In genomic region chr17:8409966-8410881, GRCh38 we compare ENCODE assay signal across 8 cellular contexts. TPM values are rescaled to one million over a fixed set of nuclear protein-coding genes. Genes with fewer than 3 reads are reported as not detected.
DNase-seq lines count a peak whose midpoint lies in the region; ATAC-seq, FAIRE-seq and TF ChIP-seq lines count a peak whose summit lies in the region.

No MANE protein-coding gene starts in this region.

- no peak overlapping the region for H3K27ac Mint-ChIP-seq in activated naive CD4-positive, alpha-beta T cell treated with anti-CD3 and anti-CD28 coated beads, Interleukin-2, amount 50 U/mL, for 72 hours

- no peak overlapping the region for H2BK5ac ChIP-seq in trophoblast cell (ENCODE audit: low read depth, low read length, poor library complexity)

- no peak overlapping the region for H3K9ac ChIP-seq in trophoblast cell (ENCODE audit: low read length)

- no peak overlapping the region for H3K14ac ChIP-seq in trophoblast cell (ENCODE audit: low read length)

- H3K4me2 ChIP-seq in trophoblast cell (ENCODE audit: low read length), result peak overlapping the region; percentile 23

- H4K12ac ChIP-seq in trophoblast cell (ENCODE audit: low read depth, low read length), result no peak overlapping the region

- no peak overlapping the region for H3K18ac ChIP-seq in trophoblast cell (ENCODE audit: low read length)

- H3K9me3 Mint-ChIP-seq in activated naive CD4-positive, alpha-beta T cell treated with anti-CD3 and anti-CD28 coated beads, Interleukin-2, amount 50 U/mL, for 72 hours, result no peaks in the 10 kb centered on the region

- H4K8ac ChIP-seq in trophoblast cell (ENCODE audit: low read depth, low read length), result peak overlapping the region; percentile 30

- peaks cover 0 to 3% of the 10 kb centered on the region in 2 experiments for H3K4me1 ChIP-seq in trophoblast cell (ENCODE audit: control insufficient read depth in 1 of 2, insufficient read depth in 2 of 2, low read length in 2 of 2)
- peaks cover 0 to 7% (median 2%) of the 10 kb centered on the region in 4 donors for H3K4me1 ChIP-seq in transverse colon

- intact Hi-C loops in head of caudate nucleus (cut with DNase I) (loop anchor here (2.0 kb wide), 1 partner anchor 337 kb away; no protein-coding TSS in a partner anchor), transverse colon (cut with DNase I; ENCODE audit: low total_unique reads) (loop anchor here (5.0 kb wide), 1 partner anchor 337 kb away; no protein-coding TSS in a partner anchor)

- no peak overlapping the region for H3K4me3 ChIP-seq in trophoblast cell (ENCODE audit: low read depth, low read length)
- H3K4me3 ChIP-seq in transverse colon, result no peak overlapping the region

- WGBS in trophoblast cell (ENCODE audit: extremely low coverage, insufficient coverage, insufficient read length), result no CpG with 5 or more reads among the region's 19 CpGs
- 12 to 18% methylated on average over 12 to 19 of the region's 19 CpGs for WGBS in transverse colon (ENCODE audit: low coverage in 1 of 2), 2 donors

- H3K4ac ChIP-seq in trophoblast cell (ENCODE audit: low read depth, low read length), result no peak overlapping the region

- H3K9me3 ChIP-seq in trophoblast cell (ENCODE audit: insufficient read depth, low read depth, low read length), result no peaks in the 10 kb centered on the region
- no peaks in the 10 kb centered on the region for H3K9me3 ChIP-seq in transverse colon

- H3K27me3 ChIP-seq in trophoblast cell (ENCODE audit: insufficient read depth, low read length) (no peaks in the 10 kb centered on the region), transverse colon (peaks cover under 1% of the 10 kb centered on the region)

- TF ChIP-seq POLR2A in transverse colon (IDR thresholded peaks at IDR 0.05), result no peak

- FAIRE-seq in G401.6 (lab: Jason Lieb, UNC), result peak; percentile 97

- no peaks in the 10 kb centered on the region for H3K79me2 ChIP-seq in trophoblast cell (ENCODE audit: control insufficient read depth, insufficient read depth, low read length, poor library complexity)

- DNase-seq in NCI-H1092 (lab: John Stamatoyannopoulos, UW), result peak; percentile 58
- peak; percentile 41 for DNase-seq in SKM-1 (lab: John Stamatoyannopoulos, UW; ENCODE audit: unreplicated experiment)
- peak; percentile 67 to 72 for DNase-seq in activated naive CD4-positive, alpha-beta T cell treated with anti-CD3 and anti-CD28 coated beads, Interleukin-2, amount 50 U/mL, for 72 hours (ENCODE audit: low spot score in 2 of 2)
- peak; percentile 82 to 97 (median 91) for DNase-seq in head of caudate nucleus
- DNase-seq in trophoblast cell, result peak; percentile 80 to 97
- DNase-seq in transverse colon, result peak; percentile 91

- no peak for TF ChIP-seq EP300 in transverse colon (IDR thresholded peaks at IDR 0.05; ENCODE audit: low read depth)

- H3K79me1 ChIP-seq in trophoblast cell (ENCODE audit: low read length), result no peaks in the 10 kb centered on the region

- no peak overlapping the region for H2BK12ac ChIP-seq in trophoblast cell (ENCODE audit: low read length)

- H3K27ac ChIP-seq in trophoblast cell (ENCODE audit: low read depth, low read length) (no peak overlapping the region), transverse colon (no peak overlapping the region)

- H2BK120ac ChIP-seq in trophoblast cell (ENCODE audit: insufficient read depth, low read length, poor library complexity), result no peak overlapping the region

- no peak overlapping the region for H4K91ac ChIP-seq in trophoblast cell (ENCODE audit: low read depth, low read length)

- H3K36me3 Mint-ChIP-seq in activated naive CD4-positive, alpha-beta T cell treated with anti-CD3 and anti-CD28 coated beads, Interleukin-2, amount 50 U/mL, for 72 hours, result no peaks in the 10 kb centered on the region

- H3K36me3 ChIP-seq in trophoblast cell (ENCODE audit: control insufficient read depth in 1 of 2, insufficient read depth in 2 of 2, low read length in 2 of 2), result no peaks in the 10 kb centered on the region
- no peaks in the 10 kb centered on the region for H3K36me3 ChIP-seq in transverse colon

- in situ Hi-C loops in transverse colon (cut with MboI; ENCODE audit: low pct_ligation_motif_present in 1 of 4, low pct_unique_long_range_greater_than_20kb in 1 of 4, low sequenced_read_pairs in 3 of 4), result loop anchor here (5.0 to 25.0 kb wide), 3 partner anchors 327 to 335 kb away; partner anchors contain the start of gene CCDC42 (in 4 of the 4)

- ATAC-seq in activated naive CD4-positive, alpha-beta T cell treated with anti-CD3 and anti-CD28 coated beads, Interleukin-2, amount 50 U/mL, for 72 hours, result peak; percentile 81 to 82
- ATAC-seq in HG03439 (IDR thresholded peaks at IDR 0.05; ENCODE audit: unreplicated experiment), result no peak

- H2AK5ac ChIP-seq in trophoblast cell (ENCODE audit: low read length), result no peak overlapping the region

- no peak overlapping the region for H3K23ac ChIP-seq in trophoblast cell (ENCODE audit: low read length)

- no peak overlapping the region for H2AFZ ChIP-seq in trophoblast cell (ENCODE audit: insufficient read depth, low read length, poor library complexity)

- TF ChIP-seq CTCF in transverse colon (IDR thresholded peaks at IDR 0.05), result peak; percentile 84 to 87 (median 86)

RNA-seq across cellular contexts. Expression of gene RNF222, which starts 12.6 kb away (rescaled TPM):
- under 1 TPM; 0.18 to 0.21 TPM for total RNA-seq in activated naive CD4-positive, alpha-beta T cell treated with anti-CD3 and anti-CD28 coated beads, Interleukin-2, amount 50 U/mL, for 72 hours
- 0.07 and 0.12 TPM in 2 replicates for polyA plus RNA-seq in trophoblast cell (2013)
- not detected for total RNA-seq in transverse colon

RNA-seq across cellular contexts. Expression of gene NDEL1, which starts 25.5 kb away (rescaled TPM):
- total RNA-seq in activated naive CD4-positive, alpha-beta T cell treated with anti-CD3 and anti-CD28 coated beads, Interleukin-2, amount 50 U/mL, for 72 hours, result 10 to 100 TPM; 68.1 to 72.4 TPM
- 60.7 and 61.4 TPM in 2 replicates for polyA plus RNA-seq in trophoblast cell (2013)
- 10 to 100 TPM; 28.3 to 82.4 (median 77.2) TPM for total RNA-seq in transverse colon

RNA-seq across cellular contexts. Expression of gene RPL26, which starts 27.2 kb away (rescaled TPM):
- total RNA-seq in activated naive CD4-positive, alpha-beta T cell treated with anti-CD3 and anti-CD28 coated beads, Interleukin-2, amount 50 U/mL, for 72 hours, result 1,000 to 10,000 TPM; 2,907 to 3,757 TPM
- polyA plus RNA-seq in trophoblast cell (2013), result 4,392 and 4,726 TPM in 2 replicates
- 1,000 to 10,000 TPM in 3 of 4 donors, 100 to 1,000 TPM in 1; 714 to 2,921 (median 2,064) TPM for total RNA-seq in transverse colon

Comparison
In these comparisons a context has a peak if more than half of its experiments do, and no peak if none do; other contexts are left out.
1. DNase-seq: peak in every context shown above with its lines; median percentile 91 in head of caudate nucleus; 91 in transverse colon; 88 in trophoblast cell; 70 in activated naive CD4-positive, alpha-beta T cell treated with anti-CD3 and anti-CD28 coated beads, Interleukin-2, amount 50 U/mL, for 72 hours; 58 in NCI-H1092; 41 in SKM-1.